10 cellular contexts compared by ENCODE assay signal in genomic region chr4:162499478-162499877, GRCh38.
DNase-seq lines count a peak whose midpoint lies in the region; ATAC-seq and TF ChIP-seq lines count a peak whose summit lies in the region.
"Had no signal": no experiment of that assay in that cellular context is flagged by ENCODE, and none has a peak within 500 bp of the region (broad histone marks: within the 10 kb centered on the region; RNA-seq: fewer than 3 reads in every experiment).

No MANE protein-coding gene starts in this region.

- no peak overlapping the region for H3K4me2 ChIP-seq in neural cell (ENCODE audit: low read length)

- DNase-seq in adipocyte (ENCODE audit: low read depth): peak; percentile 19
- no peak for DNase-seq in D341Med (ENCODE audit: low spot score)
- no peak for DNase-seq in omental fat pad (ENCODE audit: low spot score)
- DNase-seq in GM20000 (ENCODE audit: low spot score): no peak
- DNase-seq: activated CD4-positive, alpha-beta T cell treated with anti-CD3 and anti-CD28 coated beads, Interleukin-2, amount 50 U/mL, for 4 hours had no signal

- TF ChIP-seq RAD21 in neural cell (conservative IDR thresholded peaks at IDR 0.05): no peak

- H2AFZ ChIP-seq in neural cell (ENCODE audit: low read depth, low read length): no peak overlapping the region

- H3K36me3 ChIP-seq in adipocyte (ENCODE audit: control insufficient read depth, insufficient read depth, low read length, severe bottlenecking) (no peaks in the 10 kb centered on the region), neural cell (ENCODE audit: insufficient read depth, low read length) (no peaks in the 10 kb centered on the region)
- H3K36me3 ChIP-seq: suprapubic skin had no signal

- ATAC-seq in HG03175 (IDR thresholded peaks at IDR 0.05; ENCODE audit: unreplicated experiment) (peak; percentile 68), HG02642 (IDR thresholded peaks at IDR 0.05; ENCODE audit: poor library complexity, unreplicated experiment) (no peak), omental fat pad (ENCODE audit: low FRiP score) (no peak)

- no peak overlapping the region for H3K27ac ChIP-seq in neural cell (ENCODE audit: low read length)
- H3K27ac ChIP-seq: suprapubic skin had no signal

- H3K9ac ChIP-seq in adipocyte (ENCODE audit: low read length) (no peak overlapping the region), neural cell (ENCODE audit: low read length) (no peak overlapping the region)

- H3K4me1 ChIP-seq in adipocyte (ENCODE audit: control insufficient read depth, insufficient read depth, low read length): no peaks in the 10 kb centered on the region
- H3K4me1 ChIP-seq: suprapubic skin had no signal

- no peaks in the 10 kb centered on the region for H3K9me2 ChIP-seq in neural cell (ENCODE audit: insufficient read depth, low read length)

- H3F3A ChIP-seq in neural cell (ENCODE audit: insufficient read depth, low read length, poor library complexity, severe bottlenecking): no peaks in the 10 kb centered on the region

- no peaks in the 10 kb centered on the region for H3K79me2 ChIP-seq in neural cell (replicated peaks; ENCODE audit: insufficient read depth, low read length)

- H3K27me3 ChIP-seq in adipocyte (replicated peaks; ENCODE audit: control insufficient read depth, insufficient read depth, low read length) (no peaks in the 10 kb centered on the region), neural cell (ENCODE audit: insufficient read depth, low read depth, low read length) (no peaks in the 10 kb centered on the region)
- H3K27me3 ChIP-seq: suprapubic skin had no signal

- H3K4me3 ChIP-seq in adipocyte (ENCODE audit: low read length) (no peak overlapping the region), neural cell (ENCODE audit: low read length) (no peak overlapping the region)
- H3K4me3 ChIP-seq: suprapubic skin had no signal

- H4K20me1 ChIP-seq in neural cell (ENCODE audit: insufficient read depth): no peaks in the 10 kb centered on the region

- no peaks in the 10 kb centered on the region for H3K9me3 ChIP-seq in adipocyte (ENCODE audit: control insufficient read depth, low read length)
- H3K9me3 ChIP-seq in neural cell (ENCODE audit: low read length): no peaks in the 10 kb centered on the region
- H3K9me3 ChIP-seq: suprapubic skin had no signal

- TF ChIP-seq EP300 in neural cell (conservative IDR thresholded peaks at IDR 0.05; ENCODE audit: poor library complexity, severe bottlenecking): no peak

- peak; percentile 26 for TF ChIP-seq CTCF in GM12873 (IDR thresholded peaks at IDR 0.05; ENCODE audit: insufficient read depth, low read depth, low read length, missing control alignments)
- peak; percentile 53 for TF ChIP-seq CTCF in neural cell (IDR thresholded peaks at IDR 0.05; ENCODE audit: poor library complexity, severe bottlenecking)
- TF ChIP-seq CTCF in omental fat pad (IDR thresholded peaks at IDR 0.05): no peak
- no peak for TF ChIP-seq CTCF in GM20000 (IDR thresholded peaks at IDR 0.05; ENCODE audit: extremely low read depth, missing control alignments)

TF ChIP-seq in neural cell, 6 proteins besides CTCF, POLR2A, EP300 and RAD21:
- TF ChIP-seq POLR2AphosphoS5 (IDR thresholded peaks at IDR 0.05): no peak
- TF ChIP-seq SMC3 (conservative IDR thresholded peaks at IDR 0.05; ENCODE audit: poor library complexity): peak; percentile 23

Comparison
In these comparisons a context has a peak if more than half of its experiments do, and no peak if none do; other contexts are left out.
1. CTCF ChIP-seq: peak in GM12873 (single experiment) and neural cell (single experiment); none in omental fat pad (0 of 3) and GM20000 (single experiment).